9 cellular contexts compared by ENCODE assay signal in genomic region chr15:94670436-94671034, GRCh38.
DNase-seq lines count a peak whose midpoint lies in the region; ATAC-seq and TF ChIP-seq lines count a peak whose summit lies in the region.
"Had no signal": no experiment of that assay in that cellular context is flagged by ENCODE, and none has a peak within 500 bp of the region (broad histone marks: within the 10 kb centered on the region; RNA-seq: fewer than 3 reads in every experiment).

No MANE protein-coding gene starts in this region.

- H4K8ac ChIP-seq in neuronal stem cell (ENCODE audit: low read depth, low read length), result no peak overlapping the region

- H3K27ac ChIP-seq in DND-41 (ENCODE audit: low read length), result no peak overlapping the region
- no peak overlapping the region for H3K27ac ChIP-seq in OCI-LY7 (ENCODE audit: low read depth, low read length, poor library complexity, severe bottlenecking)
- no peak overlapping the region for H3K27ac ChIP-seq in neuronal stem cell (replicated peaks; ENCODE audit: low read length)

- no peak overlapping the region for H2AFZ ChIP-seq in DND-41 (ENCODE audit: low read depth, low read length)
- H2AFZ ChIP-seq in OCI-LY7 (ENCODE audit: low read length), result no peak overlapping the region
- H2AFZ ChIP-seq in neuronal stem cell (ENCODE audit: low read length), result no peak overlapping the region

- peaks cover 29% of the 10 kb centered on the region for H3K27me3 ChIP-seq in DND-41 (ENCODE audit: insufficient read depth, low read length, poor library complexity)
- no peaks in the 10 kb centered on the region for H3K27me3 ChIP-seq in neuronal stem cell (ENCODE audit: control insufficient read depth in 3 of 3, insufficient read depth in 3 of 3, low read depth in 1 of 3, low read length in 3 of 3)

- no peak overlapping the region for H2BK5ac ChIP-seq in neuronal stem cell (ENCODE audit: low read length)

- H4K20me1 ChIP-seq in DND-41 (ENCODE audit: insufficient read depth, low read length) (no peaks in the 10 kb centered on the region), OCI-LY7 (ENCODE audit: insufficient read depth, low read length) (no peaks in the 10 kb centered on the region)

- H3K23ac ChIP-seq in neuronal stem cell (ENCODE audit: low read depth, low read length, poor library complexity), result no peak overlapping the region

- no peak overlapping the region for H3K4ac ChIP-seq in neuronal stem cell (ENCODE audit: low read length)

- H3K9me2 ChIP-seq in OCI-LY7 (ENCODE audit: insufficient read depth, low read length), result no peaks in the 10 kb centered on the region

- no peak overlapping the region for H2BK15ac ChIP-seq in neuronal stem cell (ENCODE audit: low read length)

- no peak overlapping the region for H3K9ac ChIP-seq in DND-41 (ENCODE audit: low read depth, low read length)
- H3K9ac ChIP-seq in neuronal stem cell (ENCODE audit: low read depth, low read length, poor library complexity), result no peak overlapping the region

- H3K79me1 ChIP-seq in neuronal stem cell (ENCODE audit: low read depth, low read length), result no peaks in the 10 kb centered on the region

- no TSS peak for BruUV-seq in OCI-LY7 (replicated peaks; lab: Mats Ljungman, UMichigan)

- no peak overlapping the region for H4K91ac ChIP-seq in neuronal stem cell (ENCODE audit: low read depth, low read length, poor library complexity)

- intact Hi-C loops in OCI-LY7 (cut with micrococcal nuclease; ENCODE audit: unreplicated experiment) (loop anchor here (5.0 to 10.0 kb wide), 2 partner anchors 93 to 624 kb away; no protein-coding TSS in a partner anchor), posterior vena cava (cut with DNase I) (loop anchor here in 1 of 2 donors (10.0 kb wide), 3 partner anchors 174 to 1684 kb away; no protein-coding TSS in a partner anchor)

- CTCF ChIA-PET in OCI-LY7 (lab: Charles Lee; ENCODE audit: unreplicated experiment), result no interaction called here

- H3K79me2 ChIP-seq in DND-41 (ENCODE audit: insufficient read depth, low read length) (no peaks in the 10 kb centered on the region), OCI-LY7 (ENCODE audit: insufficient read depth, low read depth, low read length) (no peaks in the 10 kb centered on the region)

- POLR2A ChIA-PET in OCI-LY7 (lab: Charles Lee), result no interaction called here

- H3K4me2 ChIP-seq in DND-41 (ENCODE audit: insufficient read depth, low read length) (no peak overlapping the region), OCI-LY7 (ENCODE audit: low read length) (no peak overlapping the region), neuronal stem cell (ENCODE audit: insufficient read depth, low read length, poor library complexity, severe bottlenecking) (no peak overlapping the region)

- no CpG with 5 or more reads among the region's 3 CpGs for WGBS in neuronal stem cell (ENCODE audit: extremely low coverage in 2 of 2, insufficient read length in 2 of 2, insufficient replicate concordance in 1 of 2), 2 donors

- H2BK120ac ChIP-seq in neuronal stem cell (ENCODE audit: low read depth, low read length), result no peak overlapping the region

- TF ChIP-seq CTCF in DND-41 (IDR thresholded peaks at IDR 0.05; ENCODE audit: borderline replicate concordance, extremely low read depth, low read length, poor library complexity, severe bottlenecking) (peak; percentile 69), OCI-LY7 (conservative IDR thresholded peaks at IDR 0.05; ENCODE audit: low read length) (peak; percentile 86), epithelial cell of esophagus (IDR thresholded peaks at IDR 0.05; ENCODE audit: insufficient read depth, low read depth, low read length, missing control alignments) (peak; percentile 66)

- no peak for ATAC-seq in DND-41 (ENCODE audit: insufficient read depth, low read depth)
- peak; percentile 48 for ATAC-seq in HG03175 (IDR thresholded peaks at IDR 0.05; ENCODE audit: unreplicated experiment)
- no peak for ATAC-seq in HG03521 (IDR thresholded peaks at IDR 0.05; ENCODE audit: unreplicated experiment)

- no peaks in the 10 kb centered on the region for H3K9me3 ChIP-seq in DND-41 (ENCODE audit: insufficient read depth, low read length, severe bottlenecking)
- no peaks in the 10 kb centered on the region for H3K9me3 ChIP-seq in OCI-LY7 (ENCODE audit: low read length)
- H3K9me3 ChIP-seq in neuronal stem cell (replicated peaks in 1 of 2; ENCODE audit: control insufficient read depth in 2 of 2, insufficient read depth in 1 of 2, low read depth in 1 of 2, low read length in 2 of 2), result no peaks in the 10 kb centered on the region

- H3K4me1 ChIP-seq in DND-41 (ENCODE audit: insufficient read depth, low read length), result no peaks in the 10 kb centered on the region
- H3K4me1 ChIP-seq in OCI-LY7 (ENCODE audit: insufficient read depth, low read length, poor library complexity, severe bottlenecking), result no peaks in the 10 kb centered on the region
- H3K4me1 ChIP-seq in neuronal stem cell (ENCODE audit: control insufficient read depth in 2 of 2, insufficient read depth in 1 of 2, low read depth in 1 of 2, low read length in 2 of 2), result peaks cover 8% of the 10 kb centered on the region in 2 donors

- no peaks in the 10 kb centered on the region for H3K36me3 ChIP-seq in DND-41 (ENCODE audit: insufficient read depth, low read length)
- no peaks in the 10 kb centered on the region for H3K36me3 ChIP-seq in OCI-LY7 (ENCODE audit: insufficient read depth, low read length)
- H3K36me3 ChIP-seq in neuronal stem cell (replicated peaks in 1 of 2; ENCODE audit: control insufficient read depth in 2 of 2, insufficient read depth in 2 of 2, low read length in 2 of 2), result no peaks in the 10 kb centered on the region

- no peak overlapping the region for H3K14ac ChIP-seq in neuronal stem cell (ENCODE audit: low read length)

- no peak overlapping the region for H3K4me3 ChIP-seq in DND-41 (ENCODE audit: low read depth in 1 of 2, low read length in 2 of 2)
- no peak overlapping the region for H3K4me3 ChIP-seq in OCI-LY7 (ENCODE audit: low read depth, low read length, poor library complexity, severe bottlenecking)
- no peak overlapping the region for H3K4me3 ChIP-seq in epithelial cell of esophagus (ENCODE audit: low read length)
- no peak overlapping the region for H3K4me3 ChIP-seq in neuronal stem cell (ENCODE audit: low read length in 2 of 2)

- no peak for DNase-seq in DND-41
- DNase-seq in OCI-LY7 (ENCODE audit: low spot score), result peak; percentile 35
- DNase-seq in epithelial cell of esophagus (ENCODE audit: low read depth), result peak; percentile 66
- DNase-seq in neuronal stem cell (ENCODE audit: low spot score), result peak; percentile 60
- DNase-seq in posterior vena cava (ENCODE audit: low spot score), result no peak
- no peak for DNase-seq in activated naive CD4-positive, alpha-beta T cell (lab: John Stamatoyannopoulos, UW)
- DNase-seq: right cardiac atrium had no signal

- H3K18ac ChIP-seq in neuronal stem cell (ENCODE audit: low read length), result no peak overlapping the region

- H2AK5ac ChIP-seq in neuronal stem cell (ENCODE audit: low read depth, low read length), result no peak overlapping the region

- H2BK12ac ChIP-seq in neuronal stem cell (ENCODE audit: low read length), result no peak overlapping the region

Comparison
In these comparisons a context has a peak if more than half of its experiments do, and no peak if none do; other contexts are left out.
1. DNase-seq: peak in OCI-LY7 (single experiment), epithelial cell of esophagus (single experiment) and neuronal stem cell (single experiment); none in DND-41 (single experiment), posterior vena cava (single experiment) and activated naive CD4-positive, alpha-beta T cell (0 of 4).
2. Peak in every context shown above with its lines, with median percentiles within 50 percentile points of each other: CTCF ChIP-seq.